In the genomic region with DNA sequence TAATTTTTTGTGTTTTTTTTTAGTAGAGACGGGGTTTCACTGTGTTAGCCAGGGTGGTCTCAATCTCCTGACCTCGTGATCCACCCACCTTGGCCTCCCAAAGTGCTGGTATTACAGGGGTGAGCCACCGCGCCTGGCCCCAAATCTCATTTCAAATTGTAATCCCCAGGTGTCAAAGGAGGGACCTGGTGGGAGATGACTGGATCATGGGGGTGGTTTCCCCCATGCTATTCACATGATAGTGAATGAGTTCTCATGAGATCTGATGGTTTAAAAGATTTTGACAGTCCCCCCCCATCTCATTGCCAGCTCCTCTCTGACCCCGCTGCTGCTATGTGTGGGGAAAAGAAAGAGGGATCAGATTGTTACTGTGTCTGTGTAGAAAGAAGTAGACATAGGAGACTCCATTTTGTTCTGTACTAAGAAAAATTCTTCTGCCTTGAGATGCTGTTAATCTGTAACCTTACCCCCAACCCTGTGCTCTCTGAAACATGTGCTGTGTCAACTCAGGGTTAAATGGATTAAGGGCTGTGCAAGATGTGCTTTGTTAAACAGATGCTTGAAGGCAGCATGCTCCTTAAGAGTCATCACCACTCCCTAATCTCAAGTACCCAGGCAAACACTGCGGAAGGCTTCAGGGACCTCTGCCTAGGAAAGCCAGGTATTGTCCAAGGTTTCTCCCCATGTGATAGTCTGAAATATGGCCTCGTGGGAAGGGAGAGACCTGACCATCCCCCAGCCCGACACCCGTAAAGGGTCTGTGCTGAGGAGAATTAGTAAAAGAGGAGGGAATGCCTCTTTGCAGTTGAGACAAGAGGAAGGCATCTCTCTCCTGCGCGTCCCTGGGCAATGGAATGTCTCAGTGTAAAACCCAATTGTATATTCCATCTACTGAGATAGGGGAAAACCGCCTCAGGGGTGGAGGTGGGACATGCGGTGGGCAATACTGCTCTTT, we compare ENCODE assay signal across 1 cellular context.
A peak's percentile ranks its signal among the peaks of the same experiment; 100 is the strongest.
TF ChIP-seq lines count a peak whose summit lies in the region.

No MANE protein-coding gene starts in this region.

TF ChIP-seq in GM12878, 131 proteins besides CTCF, POLR2A, EP300 and RAD21:
- TF ChIP-seq, protein P1, sequence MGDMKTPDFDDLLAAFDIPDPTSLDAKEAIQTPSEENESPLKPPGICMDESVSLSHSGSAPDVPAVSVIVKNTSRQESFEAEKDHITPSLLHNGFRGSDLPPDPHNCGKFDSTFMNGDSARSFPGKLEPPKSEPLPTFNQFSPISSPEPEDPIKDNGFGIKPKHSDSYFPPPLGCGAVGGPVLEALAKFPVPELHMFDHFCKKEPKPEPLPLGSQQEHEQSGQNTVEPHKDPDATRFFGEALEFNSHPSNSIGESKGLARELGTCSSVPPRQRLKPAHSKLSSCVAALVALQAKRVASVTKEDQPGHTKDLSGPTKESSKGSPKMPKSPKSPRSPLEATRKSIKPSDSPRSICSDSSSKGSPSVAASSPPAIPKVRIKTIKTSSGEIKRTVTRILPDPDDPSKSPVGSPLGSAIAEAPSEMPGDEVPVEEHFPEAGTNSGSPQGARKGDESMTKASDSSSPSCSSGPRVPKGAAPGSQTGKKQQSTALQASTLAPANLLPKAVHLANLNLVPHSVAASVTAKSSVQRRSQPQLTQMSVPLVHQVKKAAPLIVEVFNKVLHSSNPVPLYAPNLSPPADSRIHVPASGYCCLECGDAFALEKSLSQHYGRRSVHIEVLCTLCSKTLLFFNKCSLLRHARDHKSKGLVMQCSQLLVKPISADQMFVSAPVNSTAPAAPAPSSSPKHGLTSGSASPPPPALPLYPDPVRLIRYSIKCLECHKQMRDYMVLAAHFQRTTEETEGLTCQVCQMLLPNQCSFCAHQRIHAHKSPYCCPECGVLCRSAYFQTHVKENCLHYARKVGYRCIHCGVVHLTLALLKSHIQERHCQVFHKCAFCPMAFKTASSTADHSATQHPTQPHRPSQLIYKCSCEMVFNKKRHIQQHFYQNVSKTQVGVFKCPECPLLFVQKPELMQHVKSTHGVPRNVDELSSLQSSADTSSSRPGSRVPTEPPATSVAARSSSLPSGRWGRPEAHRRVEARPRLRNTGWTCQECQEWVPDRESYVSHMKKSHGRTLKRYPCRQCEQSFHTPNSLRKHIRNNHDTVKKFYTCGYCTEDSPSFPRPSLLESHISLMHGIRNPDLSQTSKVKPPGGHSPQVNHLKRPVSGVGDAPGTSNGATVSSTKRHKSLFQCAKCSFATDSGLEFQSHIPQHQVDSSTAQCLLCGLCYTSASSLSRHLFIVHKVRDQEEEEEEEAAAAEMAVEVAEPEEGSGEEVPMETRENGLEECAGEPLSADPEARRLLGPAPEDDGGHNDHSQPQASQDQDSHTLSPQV (IDR thresholded peaks at IDR 0.05) = peak; percentile 97
- TF ChIP-seq, protein P2, sequence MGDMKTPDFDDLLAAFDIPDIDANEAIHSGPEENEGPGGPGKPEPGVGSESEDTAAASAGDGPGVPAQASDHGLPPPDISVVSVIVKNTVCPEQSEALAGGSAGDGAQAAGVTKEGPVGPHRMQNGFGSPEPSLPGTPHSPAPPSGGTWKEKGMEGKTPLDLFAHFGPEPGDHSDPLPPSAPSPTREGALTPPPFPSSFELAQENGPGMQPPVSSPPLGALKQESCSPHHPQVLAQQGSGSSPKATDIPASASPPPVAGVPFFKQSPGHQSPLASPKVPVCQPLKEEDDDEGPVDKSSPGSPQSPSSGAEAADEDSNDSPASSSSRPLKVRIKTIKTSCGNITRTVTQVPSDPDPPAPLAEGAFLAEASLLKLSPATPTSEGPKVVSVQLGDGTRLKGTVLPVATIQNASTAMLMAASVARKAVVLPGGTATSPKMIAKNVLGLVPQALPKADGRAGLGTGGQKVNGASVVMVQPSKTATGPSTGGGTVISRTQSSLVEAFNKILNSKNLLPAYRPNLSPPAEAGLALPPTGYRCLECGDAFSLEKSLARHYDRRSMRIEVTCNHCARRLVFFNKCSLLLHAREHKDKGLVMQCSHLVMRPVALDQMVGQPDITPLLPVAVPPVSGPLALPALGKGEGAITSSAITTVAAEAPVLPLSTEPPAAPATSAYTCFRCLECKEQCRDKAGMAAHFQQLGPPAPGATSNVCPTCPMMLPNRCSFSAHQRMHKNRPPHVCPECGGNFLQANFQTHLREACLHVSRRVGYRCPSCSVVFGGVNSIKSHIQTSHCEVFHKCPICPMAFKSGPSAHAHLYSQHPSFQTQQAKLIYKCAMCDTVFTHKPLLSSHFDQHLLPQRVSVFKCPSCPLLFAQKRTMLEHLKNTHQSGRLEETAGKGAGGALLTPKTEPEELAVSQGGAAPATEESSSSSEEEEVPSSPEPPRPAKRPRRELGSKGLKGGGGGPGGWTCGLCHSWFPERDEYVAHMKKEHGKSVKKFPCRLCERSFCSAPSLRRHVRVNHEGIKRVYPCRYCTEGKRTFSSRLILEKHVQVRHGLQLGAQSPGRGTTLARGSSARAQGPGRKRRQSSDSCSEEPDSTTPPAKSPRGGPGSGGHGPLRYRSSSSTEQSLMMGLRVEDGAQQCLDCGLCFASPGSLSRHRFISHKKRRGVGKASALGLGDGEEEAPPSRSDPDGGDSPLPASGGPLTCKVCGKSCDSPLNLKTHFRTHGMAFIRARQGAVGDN (IDR thresholded peaks at IDR 0.05) = peak; percentile 95
